ENCODE assay signal across 19 cellular contexts in genomic region chr11:123487157-123487744, GRCh38. TPM values are rescaled to one million over a fixed set of nuclear protein-coding genes. Genes with fewer than 3 reads are reported as not detected.
DNase-seq lines count a peak whose midpoint lies in the region; ATAC-seq, FAIRE-seq and TF ChIP-seq lines count a peak whose summit lies in the region.
"Had no signal": no experiment of that assay in that cellular context is flagged by ENCODE, and none has a peak within 500 bp of the region (broad histone marks: within the 10 kb centered on the region; RNA-seq: fewer than 3 reads in every experiment).

No MANE protein-coding gene starts in this region.

- H3K4me3 Mint-ChIP-seq in activated CD8-positive, alpha-beta memory T cell treated with anti-CD3 and anti-CD28 coated beads, Interleukin-2, amount 10 ng/mL, durations not matched to agents 7 days and 5 days: no peak overlapping the region
- H3K4me3 Mint-ChIP-seq: CD8-positive, alpha-beta memory T cell had no signal

- TF ChIP-seq CTCF in K562 (IDR thresholded peaks at IDR 0.05 in 2 of 3, conservative IDR thresholded peaks at IDR 0.05 in 1 of 3; ENCODE audit: insufficient read depth in 2 of 3, low read depth in 1 of 3, low read length in 3 of 3): no peak

- H3K27ac ChIP-seq in K562 (ENCODE audit: extremely low read depth, low read depth, low read length): no peak overlapping the region
- H3K27ac ChIP-seq: BLaER1 treated with 17β-estradiol and CSF1 and Interleukin-3, amounts not matched to agents 10 nM and 100 nM; RWPE1 had no signal

- intact Hi-C loops in K562 (cut with micrococcal nuclease): no loop called here

- in situ Hi-C loops in K562 (cut with MboI): loop anchor here (25.0 kb wide), 1 partner anchor 375 kb away; no protein-coding TSS in a partner anchor

- POLR2A ChIA-PET in K562 (lab: Yijun Ruan, JAX): no interaction called here

- no peaks in the 10 kb centered on the region for H3K27me3 Mint-ChIP-seq in activated CD8-positive, alpha-beta memory T cell treated with anti-CD3 and anti-CD28 coated beads, Interleukin-2, amount 10 ng/mL, durations not matched to agents 7 days and 5 days

- WGBS in K562 (ENCODE audit: insufficient coverage, low coverage, missing lambda C conversion rate): 0% methylated on average over 8 of the region's 8 CpGs

- peaks cover 25% of the 10 kb centered on the region for H3K36me3 Mint-ChIP-seq in activated CD8-positive, alpha-beta memory T cell treated with anti-CD3 and anti-CD28 coated beads, Interleukin-2, amount 10 ng/mL, durations not matched to agents 7 days and 5 days

- no peaks in the 10 kb centered on the region for H4K20me1 ChIP-seq in K562 (replicated peaks; ENCODE audit: control insufficient read depth, insufficient read depth, low read length)

- H2AFZ ChIP-seq in K562 (ENCODE audit: low read depth, low read length): no peak overlapping the region

- no peak for ATAC-seq in activated CD8-positive, alpha-beta memory T cell treated with anti-CD3 and anti-CD28 coated beads, Interleukin-2, amount 10 ng/mL, durations not matched to agents 7 days and 5 days
- ATAC-seq in K562 (no peak), HG02870 (IDR thresholded peaks at IDR 0.05; ENCODE audit: unreplicated experiment) (no peak)

- no peaks in the 10 kb centered on the region for H3K9me3 ChIP-seq in K562 (replicated peaks; ENCODE audit: control insufficient read depth, insufficient read depth, low read depth, low read length)
- H3K9me3 ChIP-seq: BLaER1 treated with 17β-estradiol and CSF1 and Interleukin-3, amounts not matched to agents 10 nM and 100 nM had no signal

- TF ChIP-seq RAD21 in K562 (CRISPR knock-in tag; conservative IDR thresholded peaks at IDR 0.05 in 1 of 2, IDR thresholded peaks at IDR 0.05 in 1 of 2): no peak

- no peak for TF ChIP-seq EP300 in K562 (IDR thresholded peaks at IDR 0.05; ENCODE audit: low read length)

- no peak overlapping the region for H3K4me3 ChIP-seq in K562
- H3K4me3 ChIP-seq: BLaER1 treated with 17β-estradiol and CSF1 and Interleukin-3, amounts not matched to agents 10 nM and 100 nM had no signal

- no peak overlapping the region for H3K4me2 ChIP-seq in K562 (ENCODE audit: insufficient read depth, low read length)
- H3K4me2 ChIP-seq: BLaER1 treated with 17β-estradiol and CSF1 and Interleukin-3, amounts not matched to agents 10 nM and 100 nM had no signal

- CTCF ChIA-PET in activated CD8-positive, alpha-beta memory T cell treated with anti-CD3 and anti-CD28 coated beads, Interleukin-2, amount 10 ng/mL, durations not matched to agents 7 days and 5 days (lab: Charles Lee): interaction anchor here (1.1 to 2.2 kb wide), 2 partner anchors 80 to 226 kb away, joined by 4 to 6 read pairs; no protein-coding TSS in a partner anchor
- CTCF ChIA-PET in K562 (lab: Yijun Ruan, JAX; ENCODE audit: low intra/inter-chr PET ratio): no interaction called here

- H3K36me3 ChIP-seq in K562 (ENCODE audit: control insufficient read depth, insufficient read depth, low read length): no peaks in the 10 kb centered on the region

- H3K27me3 ChIP-seq in K562 (ENCODE audit: control insufficient read depth in 2 of 2, insufficient read depth in 2 of 2, low read length in 2 of 2): peaks cover 0 to 5% of the 10 kb centered on the region in 2 experiments; a peak in 2 of 5 replicates

- no peak for TF ChIP-seq POLR2A in K562 (conservative IDR thresholded peaks at IDR 0.05)

- H3K9me3 Mint-ChIP-seq in activated CD8-positive, alpha-beta memory T cell treated with anti-CD3 and anti-CD28 coated beads, Interleukin-2, amount 10 ng/mL, durations not matched to agents 7 days and 5 days (ENCODE audit: low read depth): no peaks in the 10 kb centered on the region
- H3K9me3 Mint-ChIP-seq: CD8-positive, alpha-beta memory T cell had no signal

- no peaks in the 10 kb centered on the region for H3K79me2 ChIP-seq in K562 (ENCODE audit: control insufficient read depth, insufficient read depth, low read length)

- peak overlapping the region; percentile 30 for H3K27ac Mint-ChIP-seq in activated CD8-positive, alpha-beta memory T cell treated with anti-CD3 and anti-CD28 coated beads, Interleukin-2, amount 10 ng/mL, durations not matched to agents 7 days and 5 days
- H3K27ac Mint-ChIP-seq: CD8-positive, alpha-beta memory T cell had no signal

- BruUV-seq in K562 (replicated peaks; lab: Mats Ljungman, UMichigan): no TSS peak

- H3K9ac ChIP-seq in K562 (ENCODE audit: insufficient read depth in 1 of 2, low read depth in 2 of 2, low read length in 2 of 2): no peak overlapping the region
- H3K9ac ChIP-seq: BLaER1 treated with 17β-estradiol and CSF1 and Interleukin-3, amounts not matched to agents 10 nM and 100 nM had no signal

- H3K9me1 ChIP-seq in K562 (ENCODE audit: control insufficient read depth, insufficient read depth, low read length): no peaks in the 10 kb centered on the region

- H3K4me1 ChIP-seq in K562 (replicated peaks in 1 of 2; ENCODE audit: control insufficient read depth in 2 of 2, insufficient read depth in 2 of 2, low read length in 2 of 2): no peaks in the 10 kb centered on the region

- FAIRE-seq in K562 (lab: Jason Lieb, UNC): no peak
- FAIRE-seq: A204.1 had no signal

- peaks cover 25% of the 10 kb centered on the region for H3K4me1 Mint-ChIP-seq in activated CD8-positive, alpha-beta memory T cell treated with anti-CD3 and anti-CD28 coated beads, Interleukin-2, amount 10 ng/mL, durations not matched to agents 7 days and 5 days

- no peak for DNase-seq in activated CD8-positive, alpha-beta memory T cell treated with anti-CD3 and anti-CD28 coated beads, Interleukin-2, amount 10 ng/mL, durations not matched to agents 7 days and 5 days
- DNase-seq in activated CD8-positive, alpha-beta memory T cell treated with anti-CD3 and anti-CD28 coated beads, Interleukin-2, amount 50 U/mL, for 48 hours: no peak
- DNase-seq in DMS79 treated with DMSO at 0.1 percent for 48 hours (lab: John Stamatoyannopoulos, UW) (peak; percentile 47), K562 (ENCODE audit: extremely low read depth in 1 of 4, low spot score in 3 of 4) (no peak), occipital lobe (lab: John Stamatoyannopoulos, UW) (peak; percentile 50), glomerular visceral epithelial cell (ENCODE audit: extremely low spot score) (no peak), NCI-H2227 treated with DMSO at 0.1 percent for 48 hours (lab: John Stamatoyannopoulos, UW) (no peak)
- DNase-seq: CD8-positive, alpha-beta memory T cell; EL; GOT3; MM.1S; NCI-H1105; NCI-H1694; NCI-H345; NCI-H748 treated with DMSO at 0.1 percent for 48 hours had no signal

TF ChIP-seq in K562, 482 proteins besides CTCF, POLR2A, EP300 and RAD21:
- TF ChIP-seq, protein P1, sequence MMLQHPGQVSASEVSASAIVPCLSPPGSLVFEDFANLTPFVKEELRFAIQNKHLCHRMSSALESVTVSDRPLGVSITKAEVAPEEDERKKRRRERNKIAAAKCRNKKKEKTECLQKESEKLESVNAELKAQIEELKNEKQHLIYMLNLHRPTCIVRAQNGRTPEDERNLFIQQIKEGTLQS (IDR thresholded peaks at IDR 0.05): peak; percentile 30; the same call in 1 of the 2 replicates
- TF ChIP-seq, protein P1 (CRISPR knock-in tag; conservative IDR thresholded peaks at IDR 0.05): no peak
- no peak for TF ChIP-seq USF1 (CRISPR knock-in tag; IDR thresholded peaks at IDR 0.05)

RNA-seq across cellular contexts. Expression of gene GRAMD1B, which starts 57.2 kb away (rescaled TPM):
- total RNA-seq in activated CD8-positive, alpha-beta memory T cell treated with anti-CD3 and anti-CD28 coated beads, Interleukin-2, amount 10 ng/mL, durations not matched to agents 7 days and 5 days: 10 to 100 TPM; 75.6 to 89.9 TPM
- not detected in 2 replicates for total RNA-seq in K562 (2011; cell fraction: chromatin; rRNA removed; ENCODE audit: low replicate concordance)
- total RNA-seq in K562 (2011; cell fraction: nucleolus; rRNA removed): not detected in 2 replicates
- total RNA-seq in K562 (2011; cell fraction: nucleoplasm; rRNA removed): not detected in 2 replicates
- total RNA-seq in K562 (2014; rRNA removed) (not detected in 2 replicates), K562 (2014; rRNA removed; fragmentation: Illumina TruSeq; extraction: Trizol) (not detected in 2 replicates), K562 (2015; rRNA removed; fragmentation: Illumina TruSeq; extraction: Trizol) (not detected in 2 replicates), K562 (2021) (0.31 TPM in 2 replicates), occipital lobe (59.9 TPM)
- polyA plus RNA-seq in K562 (2011; rRNA removed) (not detected in 2 replicates), K562 (2014; fragmentation: Illumina TruSeq; extraction: Trizol) (not detected in 2 replicates), K562 (2014; fragmentation: Nextera tagmentation; extraction: Ambion mirVana) (not detected), K562 (2014; rRNA removed) (not detected in 2 replicates)
- not detected in 2 replicates for polyA plus RNA-seq in K562 (2011; cell fraction: cytosol; rRNA removed)
- polyA plus RNA-seq in K562 (2011; cell fraction: nucleus; rRNA removed): not detected in 2 replicates
- polyA plus RNA-seq in K562 (2012): 0.03 and 0.19 TPM in 2 replicates
- polyA minus RNA-seq in K562 (2011; rRNA and poly(A)+ RNA removed): not detected in 2 replicates
- polyA minus RNA-seq in K562 (2011; cell fraction: cytosol; rRNA and poly(A)+ RNA removed): 0.10 and 2.9 TPM in 2 replicates
- 0.11 and 0.27 TPM in 2 replicates for polyA minus RNA-seq in K562 (2011; cell fraction: nucleus; rRNA and poly(A)+ RNA removed)

Comparison
In these comparisons a context has a peak if more than half of its experiments do, and no peak if none do; other contexts are left out.
1. DNase-seq: peak in DMS79 treated with DMSO at 0.1 percent for 48 hours (single experiment) and occipital lobe (single experiment); none in activated CD8-positive, alpha-beta memory T cell treated with anti-CD3 and anti-CD28 coated beads, Interleukin-2, amount 10 ng/mL, durations not matched to agents 7 days and 5 days (single experiment), activated CD8-positive, alpha-beta memory T cell treated with anti-CD3 and anti-CD28 coated beads, Interleukin-2, amount 50 U/mL, for 48 hours (single experiment), K562 (0 of 4), glomerular visceral epithelial cell (single experiment) and NCI-H2227 treated with DMSO at 0.1 percent for 48 hours (single experiment).
2. RNA of gene GRAMD1B, which starts 57.2 kb away (total RNA-seq): 75.6 to 89.9 TPM in activated CD8-positive, alpha-beta memory T cell treated with anti-CD3 and anti-CD28 coated beads, Interleukin-2, amount 10 ng/mL, durations not matched to agents 7 days and 5 days and 59.9 TPM in occipital lobe (single experiment); 0.31 TPM in K562; every median in the first group is over 10 times any median in the second.